In the genomic region with DNA sequence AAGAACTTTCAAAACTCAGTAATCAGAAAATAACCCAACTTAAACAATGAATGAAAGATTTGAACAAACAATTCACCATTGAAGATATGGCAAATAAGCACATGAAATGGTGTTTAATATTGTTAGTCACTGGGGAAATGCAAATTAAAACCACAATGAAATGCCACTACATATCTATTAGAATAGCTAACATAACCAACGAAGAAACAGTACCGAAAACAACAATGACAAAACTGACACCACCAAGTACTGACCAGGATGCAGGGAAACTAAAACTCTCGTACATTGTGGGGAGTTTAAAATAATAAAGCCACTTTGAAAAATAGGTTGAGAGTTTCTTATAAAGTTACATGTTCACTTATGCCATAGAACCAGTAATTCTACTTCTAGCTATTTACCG, we compare ENCODE assay signal across 16 cellular contexts.
DNase-seq lines count a peak whose midpoint lies in the region; ATAC-seq and TF ChIP-seq lines count a peak whose summit lies in the region.
"Had no signal": no experiment of that assay in that cellular context is flagged by ENCODE, and none has a peak within 500 bp of the region (broad histone marks: within the 10 kb centered on the region; RNA-seq: fewer than 3 reads in every experiment).

No MANE protein-coding gene starts in this region.

- DNase-seq in GM10248 (ENCODE audit: extremely low spot score) (no peak), MG63 (no peak), adrenal gland (no peak), PC-3 (no peak)
- DNase-seq: activated CD8-positive, alpha-beta memory T cell treated with anti-CD3 and anti-CD28 coated beads, Interleukin-2, amount 50 U/mL, for 48 hours; KG1; NCI-H1694; pancreas; stimulated activated CD4-positive, alpha-beta T cell treated with anti-CD3 and anti-CD28 coated beads, Interleukin-12 subunit alpha, Interleukin-12 subunit beta, amount 100 ng/mL, for 4 hours; trophoblast cell had no signal

- H3K9me3 ChIP-seq in MG63 = no peaks in the 10 kb centered on the region
- H3K9me3 ChIP-seq in adrenal gland (replicated peaks in 1 of 3) = no peaks in the 10 kb centered on the region
- H3K9me3 ChIP-seq in PC-3 (ENCODE audit: low read length) = no peaks in the 10 kb centered on the region
- H3K9me3 ChIP-seq: pancreas, SJSA1 had no signal

- H3K27me3 ChIP-seq in MG63 = no peaks in the 10 kb centered on the region
- no peaks in the 10 kb centered on the region for H3K27me3 ChIP-seq in adrenal gland
- no peaks in the 10 kb centered on the region for H3K27me3 ChIP-seq in PC-3 (ENCODE audit: low read length)
- H3K27me3 ChIP-seq: pancreas, SJSA1 had no signal

- TF ChIP-seq CTCF in GM10248 (IDR thresholded peaks at IDR 0.05; ENCODE audit: control extremely low read depth, extremely low read depth, low read depth, missing control alignments) = no peak
- TF ChIP-seq CTCF in adrenal gland (IDR thresholded peaks at IDR 0.05) = no peak
- no peak for TF ChIP-seq CTCF in PC-3 (conservative IDR thresholded peaks at IDR 0.05; ENCODE audit: low read depth, low read length)

- H3K36me3 ChIP-seq in MG63 = no peaks in the 10 kb centered on the region
- no peaks in the 10 kb centered on the region for H3K36me3 ChIP-seq in adrenal gland (replicated peaks in 1 of 2)
- no peaks in the 10 kb centered on the region for H3K36me3 ChIP-seq in PC-3 (ENCODE audit: low read depth, low read length)
- H3K36me3 ChIP-seq: pancreas, SJSA1 had no signal

- H3K9me2 ChIP-seq in PC-3 (replicated peaks; ENCODE audit: low read length) = no peaks in the 10 kb centered on the region

- no peak overlapping the region for H3K4me2 ChIP-seq in PC-3 (ENCODE audit: low read length)

- H3K4me1 ChIP-seq in adrenal gland (replicated peaks in 1 of 2) = no peaks in the 10 kb centered on the region
- no peaks in the 10 kb centered on the region for H3K4me1 ChIP-seq in PC-3 (ENCODE audit: insufficient read depth, low read length)
- H3K4me1 ChIP-seq: pancreas, SJSA1 had no signal

- CTCF ChIA-PET in GM10248 (lab: Yijun Ruan, JAX) = no interaction called here
- CTCF ChIA-PET in PC-3 (lab: Charles Lee) = no interaction called here

- ATAC-seq in GM18499 (IDR thresholded peaks at IDR 0.05; ENCODE audit: insufficient read depth, unreplicated experiment) (peak; percentile 97), GM19463 (IDR thresholded peaks at IDR 0.05; ENCODE audit: unreplicated experiment) (peak; percentile 84), HG02840 (IDR thresholded peaks at IDR 0.05; ENCODE audit: low FRiP score, unreplicated experiment) (peak; percentile 69), HG03432 (IDR thresholded peaks at IDR 0.05; ENCODE audit: unreplicated experiment) (peak; percentile 92), PC-3 (no peak)
- ATAC-seq: pancreas had no signal

- no TSS peak for BruUV-seq in PC-3 (replicated peaks; lab: Mats Ljungman, UMichigan)

- no peaks in the 10 kb centered on the region for H3F3A ChIP-seq in PC-3 (ENCODE audit: low read length, unreplicated experiment)

- POLR2A ChIA-PET in GM10248 (lab: Yijun Ruan, JAX) (no interaction called here), PC-3 (lab: Charles Lee; ENCODE audit: unreplicated experiment) (no interaction called here)

- no peak for TF ChIP-seq POLR2A in adrenal gland (IDR thresholded peaks at IDR 0.05)

- H2AFZ ChIP-seq in PC-3 (ENCODE audit: low read length) = no peak overlapping the region

- WGBS in adrenal gland, 4 donors = 61 to 79% (median 75%) methylated on average over 4 of the region's 4 CpGs

- intact Hi-C loops in adrenal gland (cut with DNase I) (no loop called here), PC-3 (cut with micrococcal nuclease) (no loop called here)

- H3K79me2 ChIP-seq in PC-3 (ENCODE audit: low read length) = no peaks in the 10 kb centered on the region

- H3K9ac ChIP-seq in PC-3 (ENCODE audit: low read length) = no peak overlapping the region

- no peaks in the 10 kb centered on the region for H4K20me1 ChIP-seq in PC-3 (ENCODE audit: low read length)

- H3K27ac ChIP-seq in adrenal gland (no peak overlapping the region), PC-3 (ENCODE audit: low read length) (no peak overlapping the region)
- H3K27ac ChIP-seq: pancreas, SJSA1, VCaP had no signal

- no peak overlapping the region for H3K4me3 ChIP-seq in MG63
- no peak overlapping the region for H3K4me3 ChIP-seq in adrenal gland
- H3K4me3 ChIP-seq in PC-3 (ENCODE audit: low read length) = no peak overlapping the region
- H3K4me3 ChIP-seq: pancreas, SJSA1 had no signal
